ENCODE assay signal across 6 cellular contexts in the genomic region with DNA sequence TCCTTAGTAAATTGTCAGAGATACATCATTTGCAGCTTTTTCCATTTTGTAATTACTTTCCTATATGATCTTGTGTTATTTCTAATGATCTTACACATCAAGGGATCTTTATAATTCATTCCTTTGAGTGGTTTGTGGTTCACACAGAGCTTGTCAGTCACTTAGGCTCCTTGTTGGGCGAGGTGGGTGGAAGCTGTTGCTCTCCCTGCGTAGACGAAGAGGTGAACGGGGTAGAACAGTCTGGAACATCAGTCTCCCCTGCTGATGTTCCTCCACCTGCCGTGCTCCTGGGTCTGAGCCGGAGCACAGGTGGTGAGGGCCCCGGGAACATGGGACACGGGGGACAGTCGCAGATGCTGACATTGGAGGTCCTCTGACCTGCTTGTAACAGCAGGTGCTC. TPM values are rescaled to one million over a fixed set of nuclear protein-coding genes. Genes with fewer than 3 reads are reported as not detected.
"Had no signal": no experiment of that assay in that cellular context is flagged by ENCODE, and none has a peak within 500 bp of the region (broad histone marks: within the 10 kb centered on the region; RNA-seq: fewer than 3 reads in every experiment).

No MANE protein-coding gene starts in this region.

RNA-seq across cellular contexts. Expression of gene LRRC14B, which starts 44.2 kb away (rescaled TPM):
- total RNA-seq: K562, M059J, PC-3, RPMI7951, SJSA1 had no signal
- polyA plus RNA-seq: K562, SK-N-SH had no signal
